19 cellular contexts compared by ENCODE assay signal in the genomic region with DNA sequence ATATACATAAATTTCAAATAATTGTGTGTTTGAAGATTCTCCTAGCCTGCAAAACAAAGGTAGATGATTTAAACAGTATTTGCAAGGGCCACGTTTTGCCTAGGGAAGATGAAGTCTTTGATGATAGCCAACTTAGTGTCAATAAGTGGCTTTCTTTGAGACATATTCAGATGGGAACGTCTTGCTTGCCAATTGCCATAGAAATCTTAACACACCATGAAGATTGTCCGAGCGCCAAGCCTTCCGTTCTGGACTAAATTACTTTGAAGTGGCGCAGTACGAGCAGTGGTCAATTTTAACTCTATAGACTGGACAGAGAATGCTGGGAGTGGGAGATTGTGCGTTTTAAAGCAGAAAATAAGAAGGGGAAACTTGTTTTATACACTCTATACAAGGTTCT. TPM values are rescaled to one million over a fixed set of nuclear protein-coding genes. Genes with fewer than 3 reads are reported as not detected.
"Had no signal": no experiment of that assay in that cellular context is flagged by ENCODE, and none has a peak within 500 bp of the region (broad histone marks: within the 10 kb centered on the region; RNA-seq: fewer than 3 reads in every experiment).

No MANE protein-coding gene starts in this region.

- H3K4me3 ChIP-seq: esophagus squamous epithelium, mucosa of descending colon, skin epidermis, tibial artery had no signal

- H3K27ac ChIP-seq: esophagus squamous epithelium, skin epidermis, tibial artery had no signal

- H3K36me3 ChIP-seq: esophagus squamous epithelium, tibial artery had no signal

- ATAC-seq: left lobe of liver; mucosa of descending colon; naive thymus-derived CD8-positive, alpha-beta T cell; right cardiac atrium; stimulated activated naive B cell treated with anti-CD40 and anti-IgM and Interleukin-4, amounts not matched to agents 10 μg/mL and 1 μg/mL and 100 μg/mL, for 72 hours had no signal

- DNase-seq: activated CD4-positive, alpha-beta T cell treated with anti-CD3 and anti-CD28 coated beads, Interleukin-2, amount 50 U/mL, for 1 hour; esophagus squamous epithelium; hippocampal formation; mucosa of descending colon; naive thymus-derived CD8-positive, alpha-beta T cell; right cardiac atrium; stimulated activated CD4-positive, alpha-beta T cell treated with anti-CD3 and anti-CD28 coated beads, Interleukin-15, amount 100 ng/mL, for 24 hours; stimulated activated CD4-positive, alpha-beta T cell treated with anti-CD3 and anti-CD28 coated beads, Interleukin-4, amount 100 ng/mL, for 1 hour; stimulated activated naive B cell treated with anti-CD40 and anti-IgM and Interleukin-4, amounts not matched to agents 10 μg/mL and 1 μg/mL and 100 μg/mL, for 72 hours; tibial artery had no signal

- H3K9me3 ChIP-seq: esophagus squamous epithelium, mucosa of descending colon, tibial artery had no signal

RNA-seq across cellular contexts. Expression of a gene that starts 9.9 kb away (rescaled TPM):
- total RNA-seq: activated T-helper 1 cell treated with anti-CD3 and anti-CD28 coated beads, Interleukin-12 subunit alpha, Interleukin-12 subunit beta, Interleukin-2, Interleukin-4 antibody, amounts not matched to agents 30 ng/mL and 10 ng/mL and 1 ng/mL, durations not matched to agents 14 hours and 24 hours and 36 hours; bronchial epithelial cell; esophagus squamous epithelium; fibroblast of villous mesenchyme; glomerular endothelial cell; left lobe of liver; mucosa of descending colon; naive thymus-derived CD8-positive, alpha-beta T cell; progenitor cell of endocrine pancreas; right cardiac atrium had no signal
- polyA plus RNA-seq: keratinocyte; naive thymus-derived CD8-positive, alpha-beta T cell; right cardiac atrium had no signal

RNA-seq across cellular contexts. Expression of a gene that starts 19.9 kb away (rescaled TPM):
- total RNA-seq: bronchial epithelial cell; fibroblast of villous mesenchyme; glomerular endothelial cell; naive thymus-derived CD8-positive, alpha-beta T cell; progenitor cell of endocrine pancreas; right cardiac atrium; subcutaneous adipose tissue had no signal
- polyA plus RNA-seq: keratinocyte; naive thymus-derived CD8-positive, alpha-beta T cell; right cardiac atrium had no signal
